23 cellular contexts compared by ENCODE assay signal in genomic region chr10:89091501-89091900, GRCh38.
A peak's percentile ranks its signal among the peaks of the same experiment; 100 is the strongest.
DNase-seq lines count a peak whose midpoint lies in the region; TF ChIP-seq lines count a peak whose summit lies in the region.
"Had no signal": no experiment of that assay in that cellular context is flagged by ENCODE, and none has a peak within 500 bp of the region (broad histone marks: within the 10 kb centered on the region; RNA-seq: fewer than 3 reads in every experiment).

No MANE protein-coding gene starts in this region.

- no peak overlapping the region for H2BK120ac ChIP-seq in mesenchymal stem cell (ENCODE audit: low read depth, low read length)

- no peak overlapping the region for H2BK15ac ChIP-seq in mesenchymal stem cell (ENCODE audit: low read depth, poor library complexity, severe bottlenecking)

- H3K27ac ChIP-seq in mesenchymal stem cell (ENCODE audit: low read length, poor library complexity, severe bottlenecking), result no peak overlapping the region
- H3K27ac ChIP-seq: suprapubic skin had no signal

- no peak overlapping the region for H3K23ac ChIP-seq in mesenchymal stem cell (ENCODE audit: low read length in 2 of 2)

- no peak overlapping the region for H3K14ac ChIP-seq in mesenchymal stem cell (ENCODE audit: low read length in 2 of 2)

- H3K4ac ChIP-seq in mesenchymal stem cell (ENCODE audit: low read depth in 1 of 2, low read length in 2 of 2), result no peak overlapping the region

- no peak overlapping the region for H3K4me2 ChIP-seq in mesenchymal stem cell (ENCODE audit: low read length, poor library complexity, severe bottlenecking)

- H4K91ac ChIP-seq in mesenchymal stem cell (ENCODE audit: low read length), result no peak overlapping the region

- H4K8ac ChIP-seq in mesenchymal stem cell (ENCODE audit: low read length), result no peak overlapping the region

- H3K4me3 ChIP-seq in choroid plexus epithelial cell (ENCODE audit: low read depth, low read length) (no peak overlapping the region), mesenchymal stem cell (ENCODE audit: insufficient read depth in 1 of 2, low read depth in 1 of 2, low read length in 2 of 2) (no peak overlapping the region)
- H3K4me3 ChIP-seq: suprapubic skin had no signal

- no peak for TF ChIP-seq CTCF in choroid plexus epithelial cell (conservative IDR thresholded peaks at IDR 0.05; ENCODE audit: low read depth, low read length)

- no peaks in the 10 kb centered on the region for H3K9me3 ChIP-seq in mesenchymal stem cell (ENCODE audit: control insufficient read depth, low read length)
- H3K9me3 ChIP-seq: suprapubic skin had no signal

- no peak overlapping the region for H2AK5ac ChIP-seq in mesenchymal stem cell (ENCODE audit: low read length, severe bottlenecking)

- no peak overlapping the region for H2BK5ac ChIP-seq in mesenchymal stem cell (ENCODE audit: low read depth, low read length, poor library complexity, severe bottlenecking)

- H2BK12ac ChIP-seq in mesenchymal stem cell (ENCODE audit: low read length in 2 of 2), result no peak overlapping the region

- no peak overlapping the region for H3K9ac ChIP-seq in mesenchymal stem cell (ENCODE audit: low read length)

- 77% methylated on average over 2 of the region's 3 CpGs for WGBS in mesenchymal stem cell

- DNase-seq in EH (ENCODE audit: low read depth) (peak; percentile 33), MV-4-11 (lab: John Stamatoyannopoulos, UW) (peak; percentile 64), choroid plexus epithelial cell (ENCODE audit: low read depth) (peak; percentile 66), mesenchymal stem cell (peak; percentile 17), cerebellar cortex (ENCODE audit: low spot score) (no peak), NCI-H146 treated with DMSO at 0.1 percent for 48 hours (lab: John Stamatoyannopoulos, UW; ENCODE audit: unreplicated experiment) (no peak), GM19238 (ENCODE audit: insufficient read length, low spot score) (no peak)
- DNase-seq: activated B cell treated with CpG ODN at 0.5 μM for 24 hours; activated CD4-positive, alpha-beta T cell treated with anti-CD3 and anti-CD28 coated beads, Interleukin-2, amount 50 U/mL, for 48 hours; activated gamma-delta T cell; activated T-cell treated with anti-CD3 and anti-CD28 coated beads for 4 hours; CD8-positive, alpha-beta T cell; DMS79; effector CD4-positive, alpha-beta T cell; left colon; NCI-H1436 treated with DMSO at 0.1 percent for 48 hours; NCI-H2171 treated with DMSO at 0.1 percent for 48 hours; NCI-H526 treated with DMSO at 0.1 percent for 48 hours; nephron progenitor cell; posterior cingulate gyrus; SHP77 treated with DMSO at 0.1 percent for 48 hours; T-helper 2 cell had no signal

- no peaks in the 10 kb centered on the region for H3K27me3 ChIP-seq in mesenchymal stem cell (ENCODE audit: control insufficient read depth in 1 of 2, insufficient read depth in 1 of 2, low read length in 2 of 2)
- H3K27me3 ChIP-seq: suprapubic skin had no signal

- no peaks in the 10 kb centered on the region for H3K36me3 ChIP-seq in mesenchymal stem cell (ENCODE audit: control insufficient read depth in 1 of 2, insufficient read depth in 2 of 2, low read depth in 1 of 2, low read length in 2 of 2)
- H3K36me3 ChIP-seq: suprapubic skin had no signal

- no peaks in the 10 kb centered on the region for H3K4me1 ChIP-seq in mesenchymal stem cell (ENCODE audit: control insufficient read depth, insufficient read depth, low read depth, low read length)

- H3K79me1 ChIP-seq in mesenchymal stem cell (replicated peaks; ENCODE audit: low read length, poor library complexity, severe bottlenecking), result no peaks in the 10 kb centered on the region

- no peak overlapping the region for H3K18ac ChIP-seq in mesenchymal stem cell (ENCODE audit: low read depth in 1 of 2, low read length in 2 of 2)

- no peak overlapping the region for H2AFZ ChIP-seq in mesenchymal stem cell (ENCODE audit: low read depth, low read length)

Comparison
In these comparisons a context has a peak if more than half of its experiments do, and no peak if none do; other contexts are left out.
1. DNase-seq: peak in EH (single experiment), MV-4-11 (single experiment), choroid plexus epithelial cell (single experiment) and mesenchymal stem cell (single experiment); none in cerebellar cortex (single experiment), NCI-H146 treated with DMSO at 0.1 percent for 48 hours (single experiment) and GM19238 (single experiment).